8 cellular contexts compared by ENCODE assay signal in the genomic region with DNA sequence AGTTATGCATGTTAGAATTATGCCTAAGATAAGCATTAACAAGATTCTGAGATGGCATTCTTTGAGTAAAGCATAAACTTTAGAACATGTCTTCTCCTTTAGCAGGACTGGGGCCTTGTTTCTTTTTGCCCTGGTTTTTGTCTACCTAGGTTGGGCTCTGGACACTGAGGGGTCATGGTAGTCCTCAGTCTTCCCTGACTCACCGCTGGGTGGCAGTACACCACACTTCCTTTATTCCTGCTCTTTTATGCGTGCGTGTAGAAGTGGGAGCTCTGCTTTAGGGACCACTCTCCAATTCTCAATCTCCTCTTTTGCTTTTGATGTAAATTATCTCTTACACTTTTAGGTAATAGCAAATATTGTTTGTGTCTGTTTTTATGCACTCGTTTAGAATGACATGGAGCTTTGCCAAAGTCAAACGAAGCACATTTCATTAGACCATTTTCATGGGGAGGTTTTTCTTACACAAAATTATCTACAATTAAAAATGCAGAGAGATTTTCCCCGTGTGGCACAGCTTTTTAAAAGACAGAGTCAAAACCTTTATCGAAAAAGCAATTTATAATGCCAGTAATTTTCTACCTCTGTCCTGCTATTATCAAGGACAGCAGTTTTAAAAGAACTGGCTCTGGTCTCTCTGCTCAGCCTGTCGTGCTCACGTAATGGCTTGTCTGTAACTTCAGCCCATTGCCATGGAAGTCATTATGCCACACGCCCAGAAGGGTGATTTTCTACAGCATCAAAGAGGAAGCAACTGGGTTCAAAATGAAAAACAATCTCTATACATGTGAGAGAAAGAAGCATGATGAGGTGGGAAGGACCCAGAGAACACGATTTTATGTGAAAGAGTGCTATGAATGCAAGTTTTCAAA.
DNase-seq lines count a peak whose midpoint lies in the region; TF ChIP-seq lines count a peak whose summit lies in the region.

No MANE protein-coding gene starts in this region.

- H4K8ac ChIP-seq in trophoblast cell (ENCODE audit: low read depth, low read length), result no peak overlapping the region

- no CpG with 5 or more reads among the region's 11 CpGs for WGBS in trophoblast cell (ENCODE audit: extremely low coverage, insufficient coverage, insufficient read length)
- WGBS in thyroid gland, 2 donors, result 39 to 40% methylated on average over 11 of the region's 11 CpGs

- no peak overlapping the region for H3K18ac ChIP-seq in trophoblast cell (ENCODE audit: low read length)

- H3K9me3 ChIP-seq in trophoblast cell (ENCODE audit: insufficient read depth, low read depth, low read length) (no peaks in the 10 kb centered on the region), thyroid gland (no peaks in the 10 kb centered on the region)

- intact Hi-C loops in thyroid gland (cut with DNase I), result loop anchor here (5.0 kb wide), 1 partner anchor 613 kb away; no protein-coding TSS in a partner anchor

- no peaks in the 10 kb centered on the region for H3K27me3 ChIP-seq in trophoblast cell (ENCODE audit: insufficient read depth, low read length)
- no peaks in the 10 kb centered on the region for H3K27me3 ChIP-seq in thyroid gland

- no peak overlapping the region for H3K4ac ChIP-seq in trophoblast cell (ENCODE audit: low read depth, low read length)

- no peak overlapping the region for H4K12ac ChIP-seq in trophoblast cell (ENCODE audit: low read depth, low read length)

- H2BK120ac ChIP-seq in trophoblast cell (ENCODE audit: insufficient read depth, low read length, poor library complexity), result peak overlapping the region; percentile 89

- no peak overlapping the region for H3K4me2 ChIP-seq in trophoblast cell (ENCODE audit: low read length)

- H3K14ac ChIP-seq in trophoblast cell (ENCODE audit: low read length), result no peak overlapping the region

- H3K9ac ChIP-seq in trophoblast cell (ENCODE audit: low read length), result no peak overlapping the region

- peak; percentile 66 for TF ChIP-seq CTCF in RWPE1 (conservative IDR thresholded peaks at IDR 0.05; ENCODE audit: low read depth)
- peak; percentile 65 to 89 (median 81) for TF ChIP-seq CTCF in thyroid gland (IDR thresholded peaks at IDR 0.05)

- H2BK12ac ChIP-seq in trophoblast cell (ENCODE audit: low read length), result peak overlapping the region; percentile 93

- H2BK5ac ChIP-seq in trophoblast cell (ENCODE audit: low read depth, low read length, poor library complexity), result no peak overlapping the region

- no peak for TF ChIP-seq POLR2A in thyroid gland (IDR thresholded peaks at IDR 0.05)

- H2AK5ac ChIP-seq in trophoblast cell (ENCODE audit: low read length), result no peak overlapping the region

- H3K79me2 ChIP-seq in trophoblast cell (ENCODE audit: control insufficient read depth, insufficient read depth, low read length, poor library complexity), result no peaks in the 10 kb centered on the region

- H3K23ac ChIP-seq in trophoblast cell (ENCODE audit: low read length), result no peak overlapping the region

- H3K36me3 ChIP-seq in trophoblast cell (ENCODE audit: control insufficient read depth in 1 of 2, insufficient read depth in 2 of 2, low read length in 2 of 2), result no peaks in the 10 kb centered on the region
- H3K36me3 ChIP-seq in thyroid gland, result no peaks in the 10 kb centered on the region

- peaks cover 4% of the 10 kb centered on the region for H3K79me1 ChIP-seq in trophoblast cell (ENCODE audit: low read length)

- CTCF ChIA-PET in RWPE1 (lab: Yijun Ruan, JAX), result interaction anchor here (0.6 to 1.4 kb wide), 12 partner anchors 10 to 614 kb away, joined by 3 to 4 read pairs (median 3); no protein-coding TSS in a partner anchor

- peak overlapping the region; percentile 56 for H4K91ac ChIP-seq in trophoblast cell (ENCODE audit: low read depth, low read length)

- POLR2A ChIA-PET in RWPE1 (lab: Yijun Ruan, JAX; ENCODE audit: low non-redundant PET), result no interaction called here

- H3K4me3 ChIP-seq in trophoblast cell (ENCODE audit: low read depth, low read length) (no peak overlapping the region), thyroid gland (replicated peaks in 1 of 3) (no peak overlapping the region)

- H3K27ac ChIP-seq in RWPE1 (no peak overlapping the region), trophoblast cell (ENCODE audit: low read depth, low read length) (no peak overlapping the region), thyroid gland (no peak overlapping the region)

- H3K4me1 ChIP-seq in trophoblast cell (ENCODE audit: control insufficient read depth in 1 of 2, insufficient read depth in 2 of 2, low read length in 2 of 2), result peaks cover 3 to 6% of the 10 kb centered on the region in 2 experiments
- no peaks in the 10 kb centered on the region for H3K4me1 ChIP-seq in thyroid gland

- peak; percentile 6 for DNase-seq in NK-92 treated with Interleukin-12 subunit alpha and Interleukin-12 subunit beta, amount 100 ng/mL, for 24 hours (lab: John Stamatoyannopoulos, UW)
- DNase-seq in NK-92 (lab: John Stamatoyannopoulos, UW; ENCODE audit: unreplicated experiment) (no peak), HK-2 (ENCODE audit: unreplicated experiment) (peak; percentile 18), RWPE1 (ENCODE audit: low spot score) (peak; percentile 39), glomerular visceral epithelial cell (ENCODE audit: extremely low spot score) (peak; percentile 55), trophoblast cell (peak; percentile 41 to 76), thyroid gland (peak; percentile 75 to 83)
- DNase-seq in activated naive CD4-positive, alpha-beta T cell (lab: John Stamatoyannopoulos, UW), result peak in 3 of 4 experiments; percentile 43 to 61 (median 45)

- no peak overlapping the region for H2AFZ ChIP-seq in trophoblast cell (ENCODE audit: insufficient read depth, low read length, poor library complexity)
